In genomic region chr2:112024896-112025491, GRCh38 we compare ENCODE assay signal across 18 cellular contexts. TPM values are rescaled to one million over a fixed set of nuclear protein-coding genes. Genes with fewer than 3 reads are reported as not detected.
A peak's percentile ranks its signal among the peaks of the same experiment; 100 is the strongest.
DNase-seq lines count a peak whose midpoint lies in the region; ATAC-seq and TF ChIP-seq lines count a peak whose summit lies in the region.
"Had no signal": no experiment of that assay in that cellular context is flagged by ENCODE, and none has a peak within 500 bp of the region (broad histone marks: within the 10 kb centered on the region; RNA-seq: fewer than 3 reads in every experiment).

No MANE protein-coding gene starts in this region.

- H3K27ac ChIP-seq in layer of hippocampus (ENCODE audit: low read depth, low read length) (peak overlapping the region; percentile 17), neuronal stem cell (replicated peaks; ENCODE audit: low read length) (no peak overlapping the region), aorta (ENCODE audit: low read depth in 1 of 2, low read length in 2 of 2) (no peak overlapping the region), Peyer's patch (no peak overlapping the region), body of pancreas (no peak overlapping the region)
- H3K27ac ChIP-seq: 22Rv1, A549, C4-2B, GM23248 had no signal

- H2BK12ac ChIP-seq in neuronal stem cell (ENCODE audit: low read length): no peak overlapping the region

- no peak overlapping the region for H3K27ac Mint-ChIP-seq in natural killer cell treated with Interleukin-12 subunit alpha and Interleukin-12 subunit beta and Interleukin-15 and Interleukin-18, amount 100 ng/mL, for 72 hours
- H3K27ac Mint-ChIP-seq in natural killer cell (no peak overlapping the region), progenitor cell of endocrine pancreas (no peak overlapping the region)
- H3K27ac Mint-ChIP-seq: CD4-positive, alpha-beta T cell had no signal

- H3K4ac ChIP-seq in neuronal stem cell (ENCODE audit: low read length): no peak overlapping the region

- H3K4me1 Mint-ChIP-seq in natural killer cell treated with Interleukin-12 subunit alpha and Interleukin-12 subunit beta and Interleukin-15 and Interleukin-18, amount 100 ng/mL, for 72 hours (ENCODE audit: low read depth in 2 of 2): no peaks in the 10 kb centered on the region
- peaks cover 0 to 8% of the 10 kb centered on the region in 2 donors for H3K4me1 Mint-ChIP-seq in natural killer cell
- no peaks in the 10 kb centered on the region for H3K4me1 Mint-ChIP-seq in progenitor cell of endocrine pancreas (ENCODE audit: low read depth)

- H3K27me3 ChIP-seq in layer of hippocampus (ENCODE audit: control insufficient read depth, insufficient read depth, low read length) (no peaks in the 10 kb centered on the region), neuronal stem cell (ENCODE audit: control insufficient read depth in 3 of 3, insufficient read depth in 3 of 3, low read depth in 1 of 3, low read length in 3 of 3) (no peaks in the 10 kb centered on the region), aorta (ENCODE audit: control insufficient read depth in 1 of 2, insufficient read depth in 2 of 2, low read length in 1 of 2) (no peaks in the 10 kb centered on the region), Peyer's patch (no peaks in the 10 kb centered on the region), body of pancreas (no peaks in the 10 kb centered on the region)

- H3K9me3 ChIP-seq in neuronal stem cell (replicated peaks in 1 of 2; ENCODE audit: control insufficient read depth in 2 of 2, insufficient read depth in 1 of 2, low read depth in 1 of 2, low read length in 2 of 2) (no peaks in the 10 kb centered on the region), aorta (ENCODE audit: control insufficient read depth, low read length) (no peaks in the 10 kb centered on the region), Peyer's patch (no peaks in the 10 kb centered on the region), body of pancreas (no peaks in the 10 kb centered on the region)
- H3K9me3 ChIP-seq: A549 had no signal

- no peak overlapping the region for H2AFZ ChIP-seq in neuronal stem cell (ENCODE audit: low read length)
- H2AFZ ChIP-seq: GM23248 had no signal

- H3K4me1 ChIP-seq in neuronal stem cell (ENCODE audit: control insufficient read depth in 2 of 2, insufficient read depth in 1 of 2, low read depth in 1 of 2, low read length in 2 of 2) (no peaks in the 10 kb centered on the region), aorta (ENCODE audit: control insufficient read depth in 1 of 2, insufficient read depth in 2 of 2, low read length in 2 of 2) (no peaks in the 10 kb centered on the region), Peyer's patch (peaks cover 0 to 11% (median 0%) of the 10 kb centered on the region in 4 donors), body of pancreas (peaks cover 9% of the 10 kb centered on the region)
- H3K4me1 ChIP-seq: A549 had no signal

- TF ChIP-seq POLR2A in Peyer's patch (IDR thresholded peaks at IDR 0.05) (no peak), body of pancreas (IDR thresholded peaks at IDR 0.05) (no peak)

- H4K8ac ChIP-seq in neuronal stem cell (ENCODE audit: low read depth, low read length): no peak overlapping the region

- H2BK15ac ChIP-seq in neuronal stem cell (ENCODE audit: low read length): no peak overlapping the region

- no peak overlapping the region for H4K91ac ChIP-seq in neuronal stem cell (ENCODE audit: low read depth, low read length, poor library complexity)

- H2AK5ac ChIP-seq in neuronal stem cell (ENCODE audit: low read depth, low read length): no peak overlapping the region

- peak overlapping the region; percentile 58 for H2BK5ac ChIP-seq in neuronal stem cell (ENCODE audit: low read length)

- peak overlapping the region; percentile 24 for H3K9ac ChIP-seq in neuronal stem cell (ENCODE audit: low read depth, low read length, poor library complexity)
- H3K9ac ChIP-seq: GM23248 had no signal

- ATAC-seq in natural killer cell treated with Interleukin-12 subunit alpha and Interleukin-12 subunit beta and Interleukin-15 and Interleukin-18, amount 100 ng/mL, for 72 hours: peak; percentile 41
- ATAC-seq in natural killer cell (no peak), aorta (ENCODE audit: low FRiP score) (peak; percentile 54), body of pancreas (no peak)
- ATAC-seq: A549 had no signal

- no peak overlapping the region for H3K4me2 ChIP-seq in neuronal stem cell (ENCODE audit: insufficient read depth, low read length, poor library complexity, severe bottlenecking)
- H3K4me2 ChIP-seq: A549 had no signal

- intact Hi-C loops in natural killer cell (cut with micrococcal nuclease): no loop called here
- intact Hi-C loops in aorta (cut with DNase I): no loop called here
- intact Hi-C loops in body of pancreas (cut with DNase I): no loop called here

- no peak overlapping the region for H2BK120ac ChIP-seq in neuronal stem cell (ENCODE audit: low read depth, low read length)

- H3K79me1 ChIP-seq in neuronal stem cell (ENCODE audit: low read depth, low read length): no peaks in the 10 kb centered on the region

- no peak for DNase-seq in natural killer cell treated with Interleukin-12 subunit alpha and Interleukin-12 subunit beta and Interleukin-15 and Interleukin-18, amount 100 ng/mL, for 72 hours (ENCODE audit: low spot score)
- DNase-seq in natural killer cell: no peak
- no peak for DNase-seq in neuronal stem cell (ENCODE audit: low spot score)
- no peak for DNase-seq in aorta
- no peak for DNase-seq in progenitor cell of endocrine pancreas (ENCODE audit: low spot score, unreplicated experiment)
- DNase-seq in Peyer's patch: no peak
- DNase-seq in body of pancreas: no peak
- DNase-seq: AML-193; CD4-positive, alpha-beta T cell; DMS153; DMS79; GDM1; GM23248; HCEC 1CT had no signal

- TF ChIP-seq CTCF in natural killer cell (IDR thresholded peaks at IDR 0.05) (no peak), progenitor cell of endocrine pancreas (IDR thresholded peaks at IDR 0.05; ENCODE audit: unreplicated experiment) (no peak), Peyer's patch (IDR thresholded peaks at IDR 0.05) (no peak), body of pancreas (IDR thresholded peaks at IDR 0.05) (no peak)

- no peak overlapping the region for H3K4me3 Mint-ChIP-seq in natural killer cell treated with Interleukin-12 subunit alpha and Interleukin-12 subunit beta and Interleukin-15 and Interleukin-18, amount 100 ng/mL, for 72 hours
- H3K4me3 Mint-ChIP-seq in natural killer cell: no peak overlapping the region
- H3K4me3 Mint-ChIP-seq in progenitor cell of endocrine pancreas (ENCODE audit: low read depth): no peak overlapping the region
- H3K4me3 Mint-ChIP-seq: CD4-positive, alpha-beta T cell had no signal

- H3K36me3 ChIP-seq in neuronal stem cell (replicated peaks in 1 of 2; ENCODE audit: control insufficient read depth in 2 of 2, insufficient read depth in 2 of 2, low read length in 2 of 2) (peaks cover 0 to 2% of the 10 kb centered on the region in 2 donors), aorta (ENCODE audit: control insufficient read depth in 1 of 2, insufficient read depth in 2 of 2, low read length in 1 of 2) (peaks cover 0 to 10% of the 10 kb centered on the region in 2 donors), Peyer's patch (no peaks in the 10 kb centered on the region), body of pancreas (replicated peaks in 1 of 2; ENCODE audit: insufficient read depth in 1 of 2, low read depth in 2 of 2) (no peaks in the 10 kb centered on the region)

- peak overlapping the region; percentile 46 for H3K23ac ChIP-seq in neuronal stem cell (ENCODE audit: low read depth, low read length, poor library complexity)

- no peak overlapping the region for H3K18ac ChIP-seq in neuronal stem cell (ENCODE audit: low read length)

- H3K4me3 ChIP-seq in neuronal stem cell (ENCODE audit: low read length in 2 of 2) (no peak overlapping the region), aorta (ENCODE audit: low read length in 2 of 2) (no peak overlapping the region), Peyer's patch (no peak overlapping the region), body of pancreas (no peak overlapping the region)
- H3K4me3 ChIP-seq: A549, GM23248 had no signal

- H3K27me3 Mint-ChIP-seq in natural killer cell treated with Interleukin-12 subunit alpha and Interleukin-12 subunit beta and Interleukin-15 and Interleukin-18, amount 100 ng/mL, for 72 hours: peaks cover 7 to 14% of the 10 kb centered on the region in 2 donors
- H3K27me3 Mint-ChIP-seq in natural killer cell (ENCODE audit: low read depth in 2 of 2) (peaks cover 0 to 6% of the 10 kb centered on the region in 2 donors), progenitor cell of endocrine pancreas (no peaks in the 10 kb centered on the region)
- H3K27me3 Mint-ChIP-seq: CD4-positive, alpha-beta T cell had no signal

- H3K14ac ChIP-seq in neuronal stem cell (ENCODE audit: low read length): peak overlapping the region; percentile 67

- WGBS in neuronal stem cell (ENCODE audit: extremely low coverage in 2 of 2, insufficient read length in 2 of 2, insufficient replicate concordance in 1 of 2), 2 donors: no CpG with 5 or more reads among the region's 12 CpGs
- 94% methylated on average over 12 of the region's 12 CpGs for WGBS in aorta, 2 donors
- 92 to 93% methylated on average over 12 of the region's 12 CpGs for WGBS in body of pancreas, 2 donors

- no peaks in the 10 kb centered on the region for H3K36me3 Mint-ChIP-seq in natural killer cell treated with Interleukin-12 subunit alpha and Interleukin-12 subunit beta and Interleukin-15 and Interleukin-18, amount 100 ng/mL, for 72 hours
- no peaks in the 10 kb centered on the region for H3K36me3 Mint-ChIP-seq in natural killer cell
- H3K36me3 Mint-ChIP-seq in progenitor cell of endocrine pancreas (ENCODE audit: insufficient read depth): peaks cover 29% of the 10 kb centered on the region

- H3K9me3 Mint-ChIP-seq in natural killer cell treated with Interleukin-12 subunit alpha and Interleukin-12 subunit beta and Interleukin-15 and Interleukin-18, amount 100 ng/mL, for 72 hours: no peaks in the 10 kb centered on the region
- no peaks in the 10 kb centered on the region for H3K9me3 Mint-ChIP-seq in natural killer cell
- peaks cover 4% of the 10 kb centered on the region for H3K9me3 Mint-ChIP-seq in progenitor cell of endocrine pancreas (ENCODE audit: low read depth)
- H3K9me3 Mint-ChIP-seq: CD4-positive, alpha-beta T cell had no signal

RNA-seq across cellular contexts. Expression of gene TMEM87B, which starts 30.1 kb away (rescaled TPM):
- total RNA-seq in natural killer cell treated with Interleukin-12 subunit alpha and Interleukin-12 subunit beta and Interleukin-15 and Interleukin-18, amount 100 ng/mL, for 72 hours: 10 to 100 TPM in 1 of 2 donors, 1 to 10 TPM in 1; 8.0 to 13.2 TPM
- total RNA-seq in natural killer cell (10 to 100 TPM in 2 of 3 donors, 1 to 10 TPM in 1; 9.6 to 15.7 (median 13.6) TPM), aorta (10 to 100 TPM; 28.3 to 31.5 TPM), progenitor cell of endocrine pancreas (15.4 and 15.9 TPM in 2 replicates), Peyer's patch (10 to 100 TPM; 22.3 to 85.6 (median 48.6) TPM), body of pancreas (10 to 100 TPM; 14.8 to 15.3 TPM)
- polyA plus RNA-seq in neuronal stem cell (2013, experiment 1 of 2): 12.8 TPM
- polyA plus RNA-seq in neuronal stem cell (2013, experiment 2 of 2): 13.1 TPM
- polyA plus RNA-seq in aorta: 10 to 100 TPM in 1 of 2 donors, 1 to 10 TPM in 1; 5.4 to 11.6 TPM

Comparison
In these comparisons a context has a peak if more than half of its experiments do, and no peak if none do; other contexts are left out.
1. ATAC-seq: peak in natural killer cell treated with Interleukin-12 subunit alpha and Interleukin-12 subunit beta and Interleukin-15 and Interleukin-18, amount 100 ng/mL, for 72 hours (2 of 2) and aorta (single experiment); none in natural killer cell (0 of 3) and body of pancreas (single experiment).